ENCODE assay signal across 16 cellular contexts in genomic region chr20:9093203-9093962, GRCh38. TPM values are rescaled to one million over a fixed set of nuclear protein-coding genes. Genes with fewer than 3 reads are reported as not detected.
DNase-seq lines count a peak whose midpoint lies in the region; ATAC-seq and TF ChIP-seq lines count a peak whose summit lies in the region.
"Had no signal": no experiment of that assay in that cellular context is flagged by ENCODE, and none has a peak within 500 bp of the region (broad histone marks: within the 10 kb centered on the region; RNA-seq: fewer than 3 reads in every experiment).

No MANE protein-coding gene starts in this region.

- CTCF ChIA-PET in WTC11 (lab: Charles Lee), result interaction anchor here (0.6 to 1.9 kb wide), 2 partner anchors 165 to 239 kb away, joined by 3 to 9 read pairs; no protein-coding TSS in a partner anchor

- POLR2A ChIA-PET in WTC11 (lab: Charles Lee), result no interaction called here

- H3K4me3 ChIP-seq in HFF-Myc (replicated peaks; ENCODE audit: low read depth, low read length) (no peak overlapping the region), right cardiac atrium (ENCODE audit: low read length) (peak overlapping the region; percentile 27), skeletal muscle tissue (ENCODE audit: low read length in 3 of 3) (peak overlapping the region in 1 of 3 donors; percentile 16)

- H3K36me3 Mint-ChIP-seq in WTC11, result no peaks in the 10 kb centered on the region
- H3K36me3 Mint-ChIP-seq: activated naive CD4-positive, alpha-beta T cell treated with anti-CD3 and anti-CD28 coated beads, Interleukin-2, amount 50 U/mL, for 72 hours had no signal

- peak overlapping the region in 1 of 3 donors; percentile 10 for H3K9ac ChIP-seq in skeletal muscle tissue (ENCODE audit: low read depth in 1 of 3, low read length in 3 of 3)

- H3K9me3 ChIP-seq in right cardiac atrium (ENCODE audit: control insufficient read depth, low read length) (no peaks in the 10 kb centered on the region), skeletal muscle tissue (ENCODE audit: control insufficient read depth in 3 of 3, low read length in 3 of 3) (no peaks in the 10 kb centered on the region)

- no peak overlapping the region for H3K4me3 Mint-ChIP-seq in WTC11

- H3K27me3 ChIP-seq in right cardiac atrium (ENCODE audit: control insufficient read depth, insufficient read depth) (no peaks in the 10 kb centered on the region), skeletal muscle tissue (ENCODE audit: control insufficient read depth in 3 of 3, insufficient read depth in 3 of 3, low read length in 3 of 3) (no peaks in the 10 kb centered on the region)

- H3K36me3 ChIP-seq in skeletal muscle tissue (ENCODE audit: control insufficient read depth in 3 of 3, insufficient read depth in 3 of 3, low read length in 3 of 3), result no peaks in the 10 kb centered on the region
- H3K36me3 ChIP-seq: WERI-Rb-1 had no signal

- H3K27ac ChIP-seq in right cardiac atrium (ENCODE audit: low read length) (peak overlapping the region; percentile 43), skeletal muscle tissue (ENCODE audit: low read depth, low read length) (peak overlapping the region; percentile 54)
- H3K27ac ChIP-seq: HL-60, WERI-Rb-1 had no signal

- peak overlapping the region; percentile 10; the same call in 1 of the 2 replicates for H3K27ac Mint-ChIP-seq in WTC11
- H3K27ac Mint-ChIP-seq: activated naive CD4-positive, alpha-beta T cell treated with anti-CD3 and anti-CD28 coated beads, Interleukin-2, amount 50 U/mL, for 72 hours had no signal

- H3K9me3 Mint-ChIP-seq in WTC11, result no peaks in the 10 kb centered on the region

- 35% methylated on average over 8 of the region's 8 CpGs for WGBS in right cardiac atrium

- no peak for TF ChIP-seq CTCF in HFF-Myc (IDR thresholded peaks at IDR 0.05; ENCODE audit: low read depth, low read length, missing control alignments)
- no peak for TF ChIP-seq CTCF in WTC11 (IDR thresholded peaks at IDR 0.05)

- DNase-seq in HFF-Myc (ENCODE audit: extremely low read depth, low read depth), result peak; percentile 24
- DNase-seq in WTC11 (ENCODE audit: low spot score), result no peak
- no peak for DNase-seq in right cardiac atrium
- no peak for DNase-seq in KG1 (lab: John Stamatoyannopoulos, UW)
- no peak for DNase-seq in AML-193 (lab: John Stamatoyannopoulos, UW)
- no peak for DNase-seq in cerebellar nuclear complex (lab: John Stamatoyannopoulos, UW)
- no peak for DNase-seq in cerebellar cortex (ENCODE audit: low spot score)
- DNase-seq: activated CD8-positive, alpha-beta memory T cell treated with anti-CD3 and anti-CD28 coated beads, Interleukin-2, amount 50 U/mL, for 4 hours; central memory CD4-positive, alpha-beta T cell; erythroblast; midbrain; NCI-H2029 treated with DMSO at 0.1 percent for 48 hours; WERI-Rb-1 had no signal

- H3K27me3 Mint-ChIP-seq in WTC11 (ENCODE audit: low read depth), result no peaks in the 10 kb centered on the region

- intact Hi-C loops in right cardiac atrium (cut with DNase I), result no loop called here

- no peak for ATAC-seq in WTC11
- ATAC-seq in right cardiac atrium, result peak; percentile 41 to 63
- ATAC-seq: activated naive CD4-positive, alpha-beta T cell treated with anti-CD3 and anti-CD28 coated beads, Interleukin-2, amount 50 U/mL, for 72 hours had no signal

- H3K4me1 ChIP-seq in right cardiac atrium (ENCODE audit: control insufficient read depth, insufficient read depth, low read length), result peaks cover 3% of the 10 kb centered on the region
- peaks cover 0 to 6% (median 0%) of the 10 kb centered on the region in 3 donors for H3K4me1 ChIP-seq in skeletal muscle tissue (ENCODE audit: control insufficient read depth in 3 of 3, insufficient read depth in 3 of 3, low read length in 3 of 3)

- peaks cover 19% of the 10 kb centered on the region for H3K4me1 Mint-ChIP-seq in WTC11

TF ChIP-seq in WTC11, 78 proteins besides CTCF, POLR2A, EP300 and RAD21:
- TF ChIP-seq NR1H2 (CRISPR knock-in tag; IDR thresholded peaks at IDR 0.05) (no peak), TEAD4 (CRISPR knock-in tag; IDR thresholded peaks at IDR 0.05) (no peak), FOXK1 (CRISPR knock-in tag; IDR thresholded peaks at IDR 0.05) (no peak), MYBL2 (CRISPR knock-in tag; IDR thresholded peaks at IDR 0.05) (no peak), FOXJ3 (CRISPR knock-in tag; IDR thresholded peaks at IDR 0.05; ENCODE audit: borderline replicate concordance) (no peak), TP53 (CRISPR knock-in tag; IDR thresholded peaks at IDR 0.05) (no peak), HMGA2 (CRISPR knock-in tag; IDR thresholded peaks at IDR 0.05) (no peak), CBFB (CRISPR knock-in tag; IDR thresholded peaks at IDR 0.05; ENCODE audit: low read depth) (no peak)
- TF ChIP-seq, protein P1, sequence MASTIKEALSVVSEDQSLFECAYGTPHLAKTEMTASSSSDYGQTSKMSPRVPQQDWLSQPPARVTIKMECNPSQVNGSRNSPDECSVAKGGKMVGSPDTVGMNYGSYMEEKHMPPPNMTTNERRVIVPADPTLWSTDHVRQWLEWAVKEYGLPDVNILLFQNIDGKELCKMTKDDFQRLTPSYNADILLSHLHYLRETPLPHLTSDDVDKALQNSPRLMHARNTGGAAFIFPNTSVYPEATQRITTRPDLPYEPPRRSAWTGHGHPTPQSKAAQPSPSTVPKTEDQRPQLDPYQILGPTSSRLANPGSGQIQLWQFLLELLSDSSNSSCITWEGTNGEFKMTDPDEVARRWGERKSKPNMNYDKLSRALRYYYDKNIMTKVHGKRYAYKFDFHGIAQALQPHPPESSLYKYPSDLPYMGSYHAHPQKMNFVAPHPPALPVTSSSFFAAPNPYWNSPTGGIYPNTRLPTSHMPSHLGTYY (CRISPR knock-in tag; IDR thresholded peaks at IDR 0.05), result no peak

RNA-seq across cellular contexts. Expression of gene PLCB4, which starts 24.5 kb away (rescaled TPM):
- total RNA-seq in WTC11 (2021) (11.9 to 14.3 TPM (median 12.6 TPM) in 3 replicates), right cardiac atrium (10 to 100 TPM; 22.8 to 42.2 (median 28.3) TPM), skeletal muscle tissue (6.3 TPM)
- 9.4 TPM for polyA plus RNA-seq in right cardiac atrium
- total RNA-seq: activated naive CD4-positive, alpha-beta T cell treated with anti-CD3 and anti-CD28 coated beads, Interleukin-2, amount 50 U/mL, for 72 hours had no signal
